In genomic region chr4:90438540-90438939, GRCh38 we compare ENCODE assay signal across 24 cellular contexts.
DNase-seq lines count a peak whose midpoint lies in the region; ATAC-seq, FAIRE-seq and TF ChIP-seq lines count a peak whose summit lies in the region.
"Had no signal": no experiment of that assay in that cellular context is flagged by ENCODE, and none has a peak within 500 bp of the region (broad histone marks: within the 10 kb centered on the region; RNA-seq: fewer than 3 reads in every experiment).

No MANE protein-coding gene starts in this region.

- ATAC-seq in HepG2 (no peak), right lobe of liver (no peak)

- H3K27me3 ChIP-seq in HepG2 (ENCODE audit: control insufficient read depth in 1 of 2, insufficient read depth in 2 of 2, low read length in 2 of 2): no peaks in the 10 kb centered on the region
- no peaks in the 10 kb centered on the region for H3K27me3 ChIP-seq in right lobe of liver
- H3K27me3 ChIP-seq: BE2C, BLaER1 had no signal

- no peaks in the 10 kb centered on the region for H4K20me1 ChIP-seq in HepG2 (ENCODE audit: insufficient read depth, low read length)
- H4K20me1 ChIP-seq: BLaER1 had no signal

- H3K4me2 ChIP-seq in HepG2 (ENCODE audit: low read depth, low read length): no peak overlapping the region
- H3K4me2 ChIP-seq: BLaER1 had no signal

- TF ChIP-seq CTCF in HepG2 (CRISPR knock-in tag; IDR thresholded peaks at IDR 0.05): no peak
- TF ChIP-seq CTCF in right lobe of liver (IDR thresholded peaks at IDR 0.05): no peak
- TF ChIP-seq CTCF in HEK293 (tag by site-specific recombination; IDR thresholded peaks at IDR 0.05): no peak

- H3K79me2 ChIP-seq in HepG2 (ENCODE audit: insufficient read depth, low read length): no peaks in the 10 kb centered on the region

- TF ChIP-seq EP300 in HepG2 (IDR thresholded peaks at IDR 0.05; ENCODE audit: low read depth in 2 of 2, low read length in 2 of 2): no peak
- no peak for TF ChIP-seq EP300 in HepG2 (CRISPR knock-in tag; IDR thresholded peaks at IDR 0.05; ENCODE audit: borderline replicate concordance)

- BruUV-seq in HepG2 (replicated peaks; lab: Mats Ljungman, UMichigan): no TSS peak

- TF ChIP-seq RAD21 in HepG2 (CRISPR knock-in tag; IDR thresholded peaks at IDR 0.05): no peak

- H3K4me3 ChIP-seq in HepG2 (replicated peaks in 1 of 3; ENCODE audit: insufficient read depth in 1 of 3, low read depth in 2 of 3, low read length in 3 of 3) (no peak overlapping the region), right lobe of liver (no peak overlapping the region), HEK293 (ENCODE audit: low read depth, low read length) (no peak overlapping the region)
- H3K4me3 ChIP-seq: BLaER1 had no signal

- no peak overlapping the region for H3K9ac ChIP-seq in HepG2 (ENCODE audit: insufficient read depth, low read depth, low read length)
- H3K9ac ChIP-seq: BLaER1 had no signal

- FAIRE-seq in HepG2 (lab: Jason Lieb, UNC): no peak
- FAIRE-seq: A204.1, GM12891, GM19239 had no signal

- CTCF ChIA-PET in HepG2 (lab: Yijun Ruan, JAX; ENCODE audit: low intra/inter-chr PET ratio, low total read pairs) (no interaction called here), HEK293 (lab: Yijun Ruan, JAX) (no interaction called here)

- intact Hi-C loops in HepG2 (cut with micrococcal nuclease; ENCODE audit: unreplicated experiment): no loop called here
- intact Hi-C loops in right lobe of liver (cut with DNase I): no loop called here

- H2AFZ ChIP-seq in HepG2 (ENCODE audit: low read length): no peak overlapping the region

- in situ Hi-C loops in HepG2 (cut with HindIII; ENCODE audit: extremely low pct_ligation_motif_present, low pct_unique_long_range_greater_than_20kb): no loop called here

- POLR2A ChIA-PET in HepG2 (lab: Yijun Ruan, JAX): no interaction called here
- POLR2A ChIA-PET in HEK293 (lab: Yijun Ruan, JAX): no interaction called here

- no peak for TF ChIP-seq POLR2A in HepG2 (IDR thresholded peaks at IDR 0.05; ENCODE audit: insufficient read depth in 1 of 2, low read depth in 2 of 2, low read length in 2 of 2)
- TF ChIP-seq POLR2A in right lobe of liver (IDR thresholded peaks at IDR 0.05): no peak

- H3K36me3 ChIP-seq in HepG2 (replicated peaks in 1 of 2; ENCODE audit: control insufficient read depth in 1 of 2, insufficient read depth in 2 of 2, low read length in 2 of 2) (no peaks in the 10 kb centered on the region), right lobe of liver (no peaks in the 10 kb centered on the region), HEK293 (ENCODE audit: control insufficient read depth in 2 of 2, insufficient read depth in 1 of 2, low read length in 2 of 2) (no peaks in the 10 kb centered on the region)
- H3K36me3 ChIP-seq: BE2C, BLaER1 had no signal

- H3K27ac ChIP-seq in HepG2 (ENCODE audit: extremely low read length, insufficient read depth, low read length) (no peak overlapping the region), right lobe of liver (no peak overlapping the region), HEK293 (ENCODE audit: extremely low read depth, low read depth, low read length) (no peak overlapping the region)
- H3K27ac ChIP-seq: BLaER1 had no signal

- H3K4me1 ChIP-seq in HepG2 (ENCODE audit: insufficient read depth, low read length) (no peaks in the 10 kb centered on the region), right lobe of liver (no peaks in the 10 kb centered on the region), HEK293 (ENCODE audit: control insufficient read depth, insufficient read depth, low read length) (no peaks in the 10 kb centered on the region)
- H3K4me1 ChIP-seq: BE2C, BLaER1 had no signal

- no peaks in the 10 kb centered on the region for H3K9me3 ChIP-seq in HepG2 (ENCODE audit: low read length)
- no peaks in the 10 kb centered on the region for H3K9me3 ChIP-seq in right lobe of liver
- no peaks in the 10 kb centered on the region for H3K9me3 ChIP-seq in HEK293 (ENCODE audit: control insufficient read depth, insufficient read depth, low read depth, low read length)
- H3K9me3 ChIP-seq: BE2C, BLaER1 had no signal

- DNase-seq in HepG2 (ENCODE audit: low spot score) (no peak), right lobe of liver (no peak), D341Med (ENCODE audit: low spot score) (no peak), retina (no peak)
- DNase-seq: 8988T; ACHN; BE2C; C1 segment of cervical spinal cord; CD4-positive, alpha-beta memory T cell; CD4-positive, CD25-positive, alpha-beta regulatory T cell; CD8-positive, alpha-beta memory T cell; COR-L47; DMS 273 treated with DMSO at 0.1 percent for 48 hours; DMS153; DMS53; DMS79; DND-41; EL; GDM1 had no signal

TF ChIP-seq in HepG2, 621 proteins besides CTCF, POLR2A, EP300 and RAD21:
- TF ChIP-seq, protein P1, sequence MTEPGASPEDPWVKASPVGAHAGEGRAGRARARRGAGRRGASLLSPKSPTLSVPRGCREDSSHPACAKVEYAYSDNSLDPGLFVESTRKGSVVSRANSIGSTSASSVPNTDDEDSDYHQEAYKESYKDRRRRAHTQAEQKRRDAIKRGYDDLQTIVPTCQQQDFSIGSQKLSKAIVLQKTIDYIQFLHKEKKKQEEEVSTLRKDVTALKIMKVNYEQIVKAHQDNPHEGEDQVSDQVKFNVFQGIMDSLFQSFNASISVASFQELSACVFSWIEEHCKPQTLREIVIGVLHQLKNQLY (CRISPR knock-in tag; IDR thresholded peaks at IDR 0.05): no peak
- peak; percentile 79 for TF ChIP-seq ATF7 (IDR thresholded peaks at IDR 0.05)
- no peak for TF ChIP-seq ATF7 (CRISPR knock-in tag; IDR thresholded peaks at IDR 0.05)

TF ChIP-seq in HEK293, 187 proteins besides CTCF, POLR2A, EP300 and RAD21:
- TF ChIP-seq ZNF133 (tag by site-specific recombination; IDR thresholded peaks at IDR 0.05) (no peak), KLF9 (tag by site-specific recombination; IDR thresholded peaks at IDR 0.05; ENCODE audit: low read depth) (no peak), ZNF843 (tag by site-specific recombination; IDR thresholded peaks at IDR 0.05) (no peak), ZNF610 (tag by site-specific recombination; IDR thresholded peaks at IDR 0.05; ENCODE audit: borderline replicate concordance) (no peak), ZNF19 (tag by site-specific recombination; IDR thresholded peaks at IDR 0.05; ENCODE audit: low read depth) (no peak), ZNF140 (tag by site-specific recombination; IDR thresholded peaks at IDR 0.05) (no peak), ZBTB17 (tag by site-specific recombination; IDR thresholded peaks at IDR 0.05) (no peak)
- TF ChIP-seq, protein P2, sequence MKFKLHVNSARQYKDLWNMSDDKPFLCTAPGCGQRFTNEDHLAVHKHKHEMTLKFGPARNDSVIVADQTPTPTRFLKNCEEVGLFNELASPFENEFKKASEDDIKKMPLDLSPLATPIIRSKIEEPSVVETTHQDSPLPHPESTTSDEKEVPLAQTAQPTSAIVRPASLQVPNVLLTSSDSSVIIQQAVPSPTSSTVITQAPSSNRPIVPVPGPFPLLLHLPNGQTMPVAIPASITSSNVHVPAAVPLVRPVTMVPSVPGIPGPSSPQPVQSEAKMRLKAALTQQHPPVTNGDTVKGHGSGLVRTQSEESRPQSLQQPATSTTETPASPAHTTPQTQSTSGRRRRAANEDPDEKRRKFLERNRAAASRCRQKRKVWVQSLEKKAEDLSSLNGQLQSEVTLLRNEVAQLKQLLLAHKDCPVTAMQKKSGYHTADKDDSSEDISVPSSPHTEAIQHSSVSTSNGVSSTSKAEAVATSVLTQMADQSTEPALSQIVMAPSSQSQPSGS (tag by site-specific recombination; IDR thresholded peaks at IDR 0.05; ENCODE audit: low read depth): peak; percentile 60
